Comparison of ENCODE assay signal across 8 cellular contexts in the genomic region with DNA sequence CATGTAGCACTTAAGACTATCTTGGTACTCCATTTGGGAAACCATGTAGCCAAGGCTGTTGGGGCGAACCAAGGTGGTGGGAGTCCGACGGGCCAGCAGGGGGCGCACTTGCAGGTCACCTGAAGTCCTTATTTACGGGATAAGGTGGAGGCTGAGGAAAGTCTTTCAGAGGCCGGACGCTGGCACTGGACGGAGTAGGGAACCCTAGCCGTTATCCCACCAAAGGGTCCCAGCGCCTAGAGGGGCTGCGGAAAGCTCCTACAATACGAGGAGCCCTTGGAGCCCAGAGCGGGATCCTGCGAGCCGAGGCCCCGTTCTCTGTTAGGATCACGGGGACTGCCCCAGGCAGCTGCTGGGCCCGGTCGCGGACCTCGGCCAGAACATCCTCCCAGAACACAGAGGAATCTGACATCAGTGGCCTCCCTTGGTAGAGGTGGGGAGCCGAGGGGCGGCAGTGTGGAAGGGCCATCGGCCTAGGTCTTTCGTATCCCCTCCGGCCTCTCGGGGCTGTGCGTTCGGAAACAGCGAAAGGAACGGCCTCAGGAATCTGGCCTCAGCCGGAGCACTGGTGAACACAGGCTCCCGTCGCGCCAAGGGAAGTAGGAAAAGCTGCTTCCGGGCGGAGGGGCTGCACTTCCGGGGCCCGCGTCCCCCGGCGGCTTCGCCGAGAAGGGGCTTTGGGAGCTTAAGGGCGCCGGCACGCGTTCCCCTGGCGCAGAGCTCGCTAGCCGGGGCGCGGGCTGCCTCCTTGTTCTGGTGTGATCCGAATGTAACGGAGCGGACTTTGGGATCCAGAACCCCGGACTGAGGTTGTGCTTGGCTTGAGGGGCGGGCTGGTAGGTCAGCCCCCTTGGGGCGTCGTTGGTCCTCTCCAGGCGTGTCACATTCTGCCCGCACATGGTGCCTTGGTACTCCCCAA. TPM values are rescaled to one million over a fixed set of nuclear protein-coding genes. Genes with fewer than 3 reads are reported as not detected.
DNase-seq lines count a peak whose midpoint lies in the region; TF ChIP-seq lines count a peak whose summit lies in the region.

No MANE protein-coding gene starts in this region.

- peaks cover 5% of the 10 kb centered on the region for H3K27me3 Mint-ChIP-seq in HFFc6 (ENCODE audit: insufficient read depth)

- H3K27ac Mint-ChIP-seq in HFFc6 = no peak overlapping the region

- H3K36me3 ChIP-seq in Peyer's patch (no peaks in the 10 kb centered on the region), osteoblast (ENCODE audit: insufficient read depth, low read length) (no peaks in the 10 kb centered on the region), subcutaneous abdominal adipose tissue (ENCODE audit: control insufficient read depth in 5 of 5, insufficient read depth in 5 of 5, low read length in 5 of 5) (no peaks in the 10 kb centered on the region)

- peak overlapping the region in 4 of 5 donors; percentile 47 to 76 (median 68) for H3K9ac ChIP-seq in subcutaneous abdominal adipose tissue (ENCODE audit: low read length in 5 of 5)

- H3K9me3 Mint-ChIP-seq in HFFc6 = no peaks in the 10 kb centered on the region

- H3K4me3 ChIP-seq in Peyer's patch = peak overlapping the region; percentile 32 to 60 (median 51)
- H3K4me3 ChIP-seq in fibroblast of the aortic adventitia (ENCODE audit: low read depth, low read length) = peak overlapping the region; percentile 65
- H3K4me3 ChIP-seq in osteoblast (ENCODE audit: insufficient read depth, low read length) = peak overlapping the region; percentile 73
- H3K4me3 ChIP-seq in subcutaneous abdominal adipose tissue (ENCODE audit: low read depth in 1 of 5, low read length in 5 of 5) = peak overlapping the region; percentile 60 to 77 (median 68)

- H3K36me3 Mint-ChIP-seq in HFFc6 (ENCODE audit: low read depth) = no peaks in the 10 kb centered on the region

- peak overlapping the region; percentile 79 for H3K4me2 ChIP-seq in osteoblast (ENCODE audit: insufficient read depth, low read length)

- no peak for TF ChIP-seq POLR2A in Peyer's patch (IDR thresholded peaks at IDR 0.05)

- peak overlapping the region; percentile 59 for H3K4me3 Mint-ChIP-seq in HFFc6

- H3K27ac ChIP-seq in C4-2B = peak overlapping the region; percentile 14; the same call in 1 of the 2 replicates
- H3K27ac ChIP-seq in Peyer's patch = peak overlapping the region in 3 of 4 donors; percentile 1 to 45 (median 25)
- H3K27ac ChIP-seq in osteoblast (ENCODE audit: low read depth, low read length) = peak overlapping the region; percentile 12
- H3K27ac ChIP-seq in subcutaneous abdominal adipose tissue (ENCODE audit: low read depth, low read length) = peak overlapping the region; percentile 14

- peak; percentile 91 for TF ChIP-seq CTCF in C4-2B (conservative IDR thresholded peaks at IDR 0.05)
- peak; percentile 93 for TF ChIP-seq CTCF in HFFc6 (IDR thresholded peaks at IDR 0.05)
- TF ChIP-seq CTCF in Peyer's patch (IDR thresholded peaks at IDR 0.05) = peak; percentile 64 to 87 (median 68)
- peak; percentile 89 for TF ChIP-seq CTCF in fibroblast of the aortic adventitia (IDR thresholded peaks at IDR 0.05; ENCODE audit: insufficient read depth, low read length)
- TF ChIP-seq CTCF in osteoblast (IDR thresholded peaks at IDR 0.05; ENCODE audit: extremely low read depth, low read depth, low read length) = peak; percentile 83

- no peaks in the 10 kb centered on the region for H3K27me3 ChIP-seq in Peyer's patch
- H3K27me3 ChIP-seq in osteoblast (ENCODE audit: insufficient read depth, low read length) = peaks cover 7% of the 10 kb centered on the region
- no peaks in the 10 kb centered on the region for H3K27me3 ChIP-seq in subcutaneous abdominal adipose tissue (ENCODE audit: control insufficient read depth in 5 of 5, insufficient read depth in 4 of 5, low read length in 5 of 5)

- peak; percentile 39 for DNase-seq in HFFc6
- DNase-seq in Peyer's patch = peak; percentile 66 to 90 (median 82)
- DNase-seq in activated T-helper 1 cell treated with Interleukin-2 at 50 U/mL for 16 hours (ENCODE audit: low read depth) = peak; percentile 63
- peak; percentile 78 for DNase-seq in fibroblast of the aortic adventitia (ENCODE audit: low read depth)
- DNase-seq in osteoblast (ENCODE audit: insufficient read length, low spot score, missing footprints) = peak; percentile 85
- DNase-seq in COR-L47 (lab: John Stamatoyannopoulos, UW) = no peak

- H3K79me2 ChIP-seq in osteoblast (ENCODE audit: insufficient read depth, low read length) = no peaks in the 10 kb centered on the region

- peaks cover 2% of the 10 kb centered on the region for H4K20me1 ChIP-seq in osteoblast (ENCODE audit: insufficient read depth, low read length)

- peak overlapping the region; percentile 91 for H2AFZ ChIP-seq in osteoblast (ENCODE audit: low read length)

- H3K9me3 ChIP-seq in Peyer's patch = no peaks in the 10 kb centered on the region
- H3K9me3 ChIP-seq in osteoblast (ENCODE audit: low read depth, low read length) = no peaks in the 10 kb centered on the region
- no peaks in the 10 kb centered on the region for H3K9me3 ChIP-seq in subcutaneous abdominal adipose tissue (ENCODE audit: control insufficient read depth in 5 of 5, low read length in 5 of 5)

- H3K4me1 ChIP-seq in Peyer's patch (peaks cover 0 to 7% (median 0%) of the 10 kb centered on the region in 4 donors), osteoblast (ENCODE audit: insufficient read depth, low read length) (peaks cover 16% of the 10 kb centered on the region), subcutaneous abdominal adipose tissue (ENCODE audit: control insufficient read depth in 5 of 5, insufficient read depth in 5 of 5, low read length in 5 of 5) (peaks cover 0 to 15% (median 13%) of the 10 kb centered on the region in 5 donors)

- peaks cover 6% of the 10 kb centered on the region; the same call in 1 of the 2 replicates for H3K4me1 Mint-ChIP-seq in HFFc6 (ENCODE audit: low read depth)

RNA-seq across cellular contexts. Expression of a gene that starts 29.9 kb away (rescaled TPM):
- total RNA-seq in HFFc6 (2021; fragmentation: NEBNext Ultra II Directional; extraction: Animal tissue kit (Norgen Biotek cat#: 25700)) = not detected
- total RNA-seq in Peyer's patch (not detected), fibroblast of the aortic adventitia (ENCODE audit: low replicate concordance) (not detected in 2 replicates), osteoblast (0.29 and 0.36 TPM in 2 replicates)

RNA-seq across cellular contexts. Expression of a gene that starts 35.1 kb away (rescaled TPM):
- not detected for total RNA-seq in HFFc6 (2021; fragmentation: NEBNext Ultra II Directional; extraction: Animal tissue kit (Norgen Biotek cat#: 25700))
- total RNA-seq in Peyer's patch (not detected), fibroblast of the aortic adventitia (ENCODE audit: low replicate concordance) (not detected in 2 replicates), osteoblast (not detected in 2 replicates)
